17 cellular contexts compared by ENCODE assay signal in the genomic region with DNA sequence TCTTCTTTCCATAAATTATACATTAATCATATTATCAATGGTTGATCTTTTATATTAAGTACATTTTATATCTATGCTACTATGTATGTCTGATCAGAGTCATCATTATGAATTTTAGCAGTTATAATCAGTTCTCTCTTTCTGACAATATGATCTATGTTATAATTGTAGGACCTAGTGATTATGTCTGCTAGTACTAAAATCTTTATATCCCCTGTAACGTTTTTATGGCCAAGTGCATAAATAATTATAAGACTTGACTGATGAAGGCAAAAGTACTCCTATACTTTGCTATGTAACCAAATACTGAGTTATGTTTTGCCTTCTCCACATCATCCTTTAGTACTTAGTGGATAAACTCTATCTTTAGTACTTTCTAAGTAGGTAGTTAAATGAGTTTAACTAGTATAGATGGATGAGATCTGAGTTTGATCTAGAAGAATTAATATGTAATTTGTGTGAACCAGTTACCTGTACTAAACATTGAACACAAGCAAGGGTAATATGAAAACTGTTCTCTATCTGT.
DNase-seq lines count a peak whose midpoint lies in the region; ATAC-seq and TF ChIP-seq lines count a peak whose summit lies in the region.
"Had no signal": no experiment of that assay in that cellular context is flagged by ENCODE, and none has a peak within 500 bp of the region (broad histone marks: within the 10 kb centered on the region; RNA-seq: fewer than 3 reads in every experiment).

No MANE protein-coding gene starts in this region.

- no peaks in the 10 kb centered on the region for H3F3A ChIP-seq in PC-3 (ENCODE audit: low read length, unreplicated experiment)

- H3K36me3 ChIP-seq in breast epithelium (no peaks in the 10 kb centered on the region), PC-3 (ENCODE audit: low read depth, low read length) (peaks cover 2% of the 10 kb centered on the region; the same call in 1 of the 2 replicates)

- DNase-seq in MCF 10A (ENCODE audit: unreplicated experiment) = no peak
- no peak for DNase-seq in breast epithelium (ENCODE audit: low spot score in 2 of 2)
- no peak for DNase-seq in PC-3
- DNase-seq in superior temporal gyrus (ENCODE audit: extremely low spot score) = peak; percentile 12
- no peak for DNase-seq in NCI-H1417 (lab: John Stamatoyannopoulos, UW)
- no peak for DNase-seq in T-helper 2 cell treated with Interferon-gamma antibody and Interleukin-4, amounts not matched to agents 5 μg/mL and 100 μg/mL, for 36 hours (ENCODE audit: low spot score)
- DNase-seq in activated T-helper 1 cell treated with anti-CD3 and anti-CD28 coated beads, Interleukin-12 subunit alpha, Interleukin-12 subunit beta, Interleukin-2, Interleukin-4 antibody, amounts not matched to agents 30 ng/mL and 10 ng/mL and 1 ng/mL, durations not matched to agents 14 hours and 24 hours and 36 hours (ENCODE audit: low spot score) = no peak
- DNase-seq: 8988T; Karpas-422; NCI-H1436 treated with DMSO at 0.1 percent for 48 hours; NCI-H1930; NCI-H510A treated with DMSO at 0.1 percent for 48 hours; NCI-H774; NK-92 treated with Interleukin-12 subunit alpha and Interleukin-12 subunit beta, amount 100 ng/mL, for 24 hours had no signal

- H3K9me3 Mint-ChIP-seq in MCF 10A (ENCODE audit: unreplicated experiment) (no peaks in the 10 kb centered on the region), brain (no peaks in the 10 kb centered on the region)
- H3K9me3 Mint-ChIP-seq in T-helper 2 cell treated with Interferon-gamma antibody and Interleukin-4, amounts not matched to agents 5 μg/mL and 100 μg/mL, for 36 hours = no peaks in the 10 kb centered on the region
- no peaks in the 10 kb centered on the region for H3K9me3 Mint-ChIP-seq in activated T-helper 1 cell treated with anti-CD3 and anti-CD28 coated beads, Interleukin-12 subunit alpha, Interleukin-12 subunit beta, Interleukin-2, Interleukin-4 antibody, amounts not matched to agents 30 ng/mL and 10 ng/mL and 1 ng/mL, durations not matched to agents 14 hours and 24 hours and 36 hours

- H3K4me3 ChIP-seq in breast epithelium (no peak overlapping the region), PC-3 (ENCODE audit: low read length) (no peak overlapping the region)

- H3K27ac Mint-ChIP-seq in MCF 10A (ENCODE audit: low read depth, unreplicated experiment) (peak overlapping the region; percentile 79), brain (peak overlapping the region in 3 of 5 experiments; percentile 57 to 93 (median 83))
- H3K27ac Mint-ChIP-seq in T-helper 2 cell treated with Interferon-gamma antibody and Interleukin-4, amounts not matched to agents 5 μg/mL and 100 μg/mL, for 36 hours = no peak overlapping the region
- no peak overlapping the region for H3K27ac Mint-ChIP-seq in activated T-helper 1 cell treated with anti-CD3 and anti-CD28 coated beads, Interleukin-12 subunit alpha, Interleukin-12 subunit beta, Interleukin-2, Interleukin-4 antibody, amounts not matched to agents 30 ng/mL and 10 ng/mL and 1 ng/mL, durations not matched to agents 14 hours and 24 hours and 36 hours

- no peaks in the 10 kb centered on the region for H3K79me2 ChIP-seq in PC-3 (ENCODE audit: low read length)

- H2AFZ ChIP-seq in PC-3 (ENCODE audit: low read length) = no peak overlapping the region

- intact Hi-C loops in MCF 10A (cut with micrococcal nuclease) (loop anchor here (1.0 to 2.0 kb wide), 3 partner anchors 75 to 215 kb away; a partner anchor contains a TSS), breast epithelium (cut with DNase I; ENCODE audit: low total_unique reads) (no loop called here), PC-3 (cut with micrococcal nuclease) (loop anchor here (2.0 to 10.0 kb wide), 3 partner anchors 43 to 439 kb away; no protein-coding TSS in a partner anchor)
- intact Hi-C loops in activated T-helper 1 cell treated with anti-CD3 and anti-CD28 coated beads, Interleukin-12 subunit alpha, Interleukin-12 subunit beta, Interleukin-2, Interleukin-4 antibody, amounts not matched to agents 30 ng/mL and 10 ng/mL and 1 ng/mL, durations not matched to agents 14 hours and 24 hours and 36 hours (cut with micrococcal nuclease) = loop anchor here (1.0 to 5.0 kb wide), 6 partner anchors 77 to 777 kb away; a partner anchor contains a TSS

- H3K36me3 Mint-ChIP-seq in MCF 10A (ENCODE audit: insufficient read depth, unreplicated experiment) (peaks cover 10% of the 10 kb centered on the region), brain (no peaks in the 10 kb centered on the region)
- H3K36me3 Mint-ChIP-seq in T-helper 2 cell treated with Interferon-gamma antibody and Interleukin-4, amounts not matched to agents 5 μg/mL and 100 μg/mL, for 36 hours (ENCODE audit: low read depth) = peaks cover 16% of the 10 kb centered on the region
- H3K36me3 Mint-ChIP-seq in activated T-helper 1 cell treated with anti-CD3 and anti-CD28 coated beads, Interleukin-12 subunit alpha, Interleukin-12 subunit beta, Interleukin-2, Interleukin-4 antibody, amounts not matched to agents 30 ng/mL and 10 ng/mL and 1 ng/mL, durations not matched to agents 14 hours and 24 hours and 36 hours (ENCODE audit: low read depth) = peaks cover 24% of the 10 kb centered on the region

- peaks cover 16% of the 10 kb centered on the region for H3K4me1 Mint-ChIP-seq in MCF 10A (ENCODE audit: insufficient read depth, unreplicated experiment)
- H3K4me1 Mint-ChIP-seq in brain = peaks cover 56% of the 10 kb centered on the region
- H3K4me1 Mint-ChIP-seq in T-helper 2 cell treated with Interferon-gamma antibody and Interleukin-4, amounts not matched to agents 5 μg/mL and 100 μg/mL, for 36 hours (ENCODE audit: low read depth) = no peaks in the 10 kb centered on the region
- peaks cover 6% of the 10 kb centered on the region for H3K4me1 Mint-ChIP-seq in activated T-helper 1 cell treated with anti-CD3 and anti-CD28 coated beads, Interleukin-12 subunit alpha, Interleukin-12 subunit beta, Interleukin-2, Interleukin-4 antibody, amounts not matched to agents 30 ng/mL and 10 ng/mL and 1 ng/mL, durations not matched to agents 14 hours and 24 hours and 36 hours (ENCODE audit: low read depth)

- H3K4me1 ChIP-seq in breast epithelium (no peaks in the 10 kb centered on the region), PC-3 (ENCODE audit: insufficient read depth, low read length) (peaks cover 15% of the 10 kb centered on the region)

- H4K20me1 ChIP-seq in PC-3 (ENCODE audit: low read length) = no peaks in the 10 kb centered on the region

- H3K4me3 Mint-ChIP-seq in MCF 10A (ENCODE audit: unreplicated experiment) = no peak overlapping the region
- peak overlapping the region; percentile 56 to 86 (median 69) for H3K4me3 Mint-ChIP-seq in brain
- no peak overlapping the region for H3K4me3 Mint-ChIP-seq in T-helper 2 cell treated with Interferon-gamma antibody and Interleukin-4, amounts not matched to agents 5 μg/mL and 100 μg/mL, for 36 hours
- no peak overlapping the region for H3K4me3 Mint-ChIP-seq in activated T-helper 1 cell treated with anti-CD3 and anti-CD28 coated beads, Interleukin-12 subunit alpha, Interleukin-12 subunit beta, Interleukin-2, Interleukin-4 antibody, amounts not matched to agents 30 ng/mL and 10 ng/mL and 1 ng/mL, durations not matched to agents 14 hours and 24 hours and 36 hours

- peak overlapping the region; percentile 56; the same call in 1 of the 2 replicates for H3K4me2 ChIP-seq in PC-3 (ENCODE audit: low read length)

- H3K27me3 Mint-ChIP-seq in MCF 10A (ENCODE audit: insufficient read depth, unreplicated experiment) = no peaks in the 10 kb centered on the region
- H3K27me3 Mint-ChIP-seq in brain = no peaks in the 10 kb centered on the region
- H3K27me3 Mint-ChIP-seq in T-helper 2 cell treated with Interferon-gamma antibody and Interleukin-4, amounts not matched to agents 5 μg/mL and 100 μg/mL, for 36 hours (ENCODE audit: low read depth) = no peaks in the 10 kb centered on the region
- no peaks in the 10 kb centered on the region for H3K27me3 Mint-ChIP-seq in activated T-helper 1 cell treated with anti-CD3 and anti-CD28 coated beads, Interleukin-12 subunit alpha, Interleukin-12 subunit beta, Interleukin-2, Interleukin-4 antibody, amounts not matched to agents 30 ng/mL and 10 ng/mL and 1 ng/mL, durations not matched to agents 14 hours and 24 hours and 36 hours (ENCODE audit: insufficient read depth)

- H3K9me3 ChIP-seq in breast epithelium (no peaks in the 10 kb centered on the region), PC-3 (ENCODE audit: low read length) (no peaks in the 10 kb centered on the region)

- H3K9me2 ChIP-seq in PC-3 (replicated peaks; ENCODE audit: low read length) = no peaks in the 10 kb centered on the region

- no peak for ATAC-seq in PC-3
- ATAC-seq: Right ventricle myocardium inferior had no signal

- no peak for TF ChIP-seq CTCF in MCF 10A (IDR thresholded peaks at IDR 0.05; ENCODE audit: unreplicated experiment)
- TF ChIP-seq CTCF in breast epithelium (IDR thresholded peaks at IDR 0.05) = no peak
- TF ChIP-seq CTCF in PC-3 (conservative IDR thresholded peaks at IDR 0.05; ENCODE audit: low read depth, low read length) = no peak
- TF ChIP-seq CTCF in brain (conservative IDR thresholded peaks at IDR 0.05) = no peak

- POLR2A ChIA-PET in MCF 10A (lab: Yijun Ruan, JAX) = interaction anchor here (1.3 kb wide), 1 partner anchor 11 kb away, joined by 4 read pairs; no protein-coding TSS in a partner anchor
- POLR2A ChIA-PET in PC-3 (lab: Charles Lee; ENCODE audit: unreplicated experiment) = no interaction called here

- no peak overlapping the region for H3K27ac ChIP-seq in breast epithelium
- no peak overlapping the region for H3K27ac ChIP-seq in PC-3 (ENCODE audit: low read length)
- H3K27ac ChIP-seq: C4-2B had no signal

- H3K9ac ChIP-seq in PC-3 (ENCODE audit: low read length) = no peak overlapping the region

- TF ChIP-seq POLR2A in breast epithelium (IDR thresholded peaks at IDR 0.05) = no peak

- BruUV-seq in MCF 10A (replicated peaks; lab: Mats Ljungman, UMichigan) = no TSS peak
- no TSS peak for BruUV-seq in PC-3 (replicated peaks; lab: Mats Ljungman, UMichigan)

- CTCF ChIA-PET in MCF 10A (lab: Yijun Ruan, JAX) (interaction anchor here (1.4 kb wide), 2 partner anchors 44 to 76 kb away, joined by 4 to 6 read pairs; a partner anchor contains a TSS), PC-3 (lab: Charles Lee) (no interaction called here)

- H3K27me3 ChIP-seq in breast epithelium (no peaks in the 10 kb centered on the region), PC-3 (ENCODE audit: low read length) (no peaks in the 10 kb centered on the region)

Comparison
In these comparisons a context has a peak if more than half of its experiments do, and no peak if none do; other contexts are left out.
1. H3K27ac Mint-ChIP-seq: peak in MCF 10A (single experiment) and brain (3 of 5); none in T-helper 2 cell treated with Interferon-gamma antibody and Interleukin-4, amounts not matched to agents 5 μg/mL and 100 μg/mL, for 36 hours (single experiment) and activated T-helper 1 cell treated with anti-CD3 and anti-CD28 coated beads, Interleukin-12 subunit alpha, Interleukin-12 subunit beta, Interleukin-2, Interleukin-4 antibody, amounts not matched to agents 30 ng/mL and 10 ng/mL and 1 ng/mL, durations not matched to agents 14 hours and 24 hours and 36 hours (single experiment).
2. H3K4me3 Mint-ChIP-seq: peak in brain (5 of 5); none in MCF 10A (single experiment), T-helper 2 cell treated with Interferon-gamma antibody and Interleukin-4, amounts not matched to agents 5 μg/mL and 100 μg/mL, for 36 hours (single experiment) and activated T-helper 1 cell treated with anti-CD3 and anti-CD28 coated beads, Interleukin-12 subunit alpha, Interleukin-12 subunit beta, Interleukin-2, Interleukin-4 antibody, amounts not matched to agents 30 ng/mL and 10 ng/mL and 1 ng/mL, durations not matched to agents 14 hours and 24 hours and 36 hours (single experiment).